ENCODE assay signal across 1 cellular context in genomic region chr1:2586154-2587070, GRCh38.
TF ChIP-seq lines count a peak whose summit lies in the region.

A gene with protein sequence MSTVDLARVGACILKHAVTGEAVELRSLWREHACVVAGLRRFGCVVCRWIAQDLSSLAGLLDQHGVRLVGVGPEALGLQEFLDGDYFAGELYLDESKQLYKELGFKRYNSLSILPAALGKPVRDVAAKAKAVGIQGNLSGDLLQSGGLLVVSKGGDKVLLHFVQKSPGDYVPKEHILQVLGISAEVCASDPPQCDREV (plus strand): TSS chr1:2586777. CDS start chr1:2586886, 109 bp downstream.

TF ChIP-seq in K562, 482 proteins besides CTCF, POLR2A, EP300 and RAD21 (continued from another document and continues in another):
- TF ChIP-seq, protein P1, sequence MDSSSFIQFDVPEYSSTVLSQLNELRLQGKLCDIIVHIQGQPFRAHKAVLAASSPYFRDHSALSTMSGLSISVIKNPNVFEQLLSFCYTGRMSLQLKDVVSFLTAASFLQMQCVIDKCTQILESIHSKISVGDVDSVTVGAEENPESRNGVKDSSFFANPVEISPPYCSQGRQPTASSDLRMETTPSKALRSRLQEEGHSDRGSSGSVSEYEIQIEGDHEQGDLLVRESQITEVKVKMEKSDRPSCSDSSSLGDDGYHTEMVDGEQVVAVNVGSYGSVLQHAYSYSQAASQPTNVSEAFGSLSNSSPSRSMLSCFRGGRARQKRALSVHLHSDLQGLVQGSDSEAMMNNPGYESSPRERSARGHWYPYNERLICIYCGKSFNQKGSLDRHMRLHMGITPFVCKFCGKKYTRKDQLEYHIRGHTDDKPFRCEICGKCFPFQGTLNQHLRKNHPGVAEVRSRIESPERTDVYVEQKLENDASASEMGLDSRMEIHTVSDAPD (CRISPR knock-in tag; IDR thresholded peaks at IDR 0.05): no peak
- TF ChIP-seq ZNF124 (CRISPR knock-in tag; IDR thresholded peaks at IDR 0.05): 0 out of 2 replicates have a peak, but pooled peaks have one; percentile 37
- peak; percentile 19; the same call in 1 of the 2 replicates for TF ChIP-seq JUN (IDR thresholded peaks at IDR 0.05; ENCODE audit: borderline replicate concordance, low read depth, low read length)
- TF ChIP-seq JUN (CRISPR knock-in tag; IDR thresholded peaks at IDR 0.05; ENCODE audit: borderline replicate concordance): no peak
- TF ChIP-seq NR2C2 (CRISPR knock-in tag; IDR thresholded peaks at IDR 0.05): no peak
- peak; percentile 8; the same call in 1 of the 2 replicates for TF ChIP-seq NR2C2 (tag; IDR thresholded peaks at IDR 0.05)
- TF ChIP-seq TAF1 (IDR thresholded peaks at IDR 0.05; ENCODE audit: control insufficient read depth, extremely low read depth, insufficient read depth, low read length, severe bottlenecking): peak; percentile 42
- TF ChIP-seq NR1H2 (CRISPR knock-in tag; IDR thresholded peaks at IDR 0.05): no peak
- TF ChIP-seq TBP (optimal IDR thresholded peaks at IDR 0.05; ENCODE audit: low read depth, low read length): peak; percentile 40
- no peak for TF ChIP-seq ZC3H8 (IDR thresholded peaks at IDR 0.05)
- no peak for TF ChIP-seq KAT2B (IDR thresholded peaks at IDR 0.05; ENCODE audit: low read depth, low read length)
- TF ChIP-seq YY1 (IDR thresholded peaks at IDR 0.05; ENCODE audit: borderline replicate concordance in 1 of 3, control insufficient read depth in 1 of 3, extremely low read depth in 1 of 3, insufficient read depth in 3 of 3, insufficient read length in 1 of 3, insufficient replicate concordance in 2 of 3, low read depth in 1 of 3, low read length in 2 of 3): peak; percentile 56 to 93 (median 89)
- TF ChIP-seq MAZ (CRISPR knock-in tag; conservative IDR thresholded peaks at IDR 0.05 in 1 of 2, IDR thresholded peaks at IDR 0.05 in 1 of 2): peak; percentile 14 to 29; a peak in 3 of 4 replicates
- TF ChIP-seq HSF4 (CRISPR knock-in tag; IDR thresholded peaks at IDR 0.05; ENCODE audit: borderline replicate concordance): no peak
- TF ChIP-seq ZC3H4 (CRISPR knock-in tag; IDR thresholded peaks at IDR 0.05; ENCODE audit: borderline replicate concordance): peak; percentile 68; the same call in 1 of the 2 replicates
- peak; percentile 94 for TF ChIP-seq POLR2G (IDR thresholded peaks at IDR 0.05; ENCODE audit: low read depth, low read length)
- TF ChIP-seq, protein P2, sequence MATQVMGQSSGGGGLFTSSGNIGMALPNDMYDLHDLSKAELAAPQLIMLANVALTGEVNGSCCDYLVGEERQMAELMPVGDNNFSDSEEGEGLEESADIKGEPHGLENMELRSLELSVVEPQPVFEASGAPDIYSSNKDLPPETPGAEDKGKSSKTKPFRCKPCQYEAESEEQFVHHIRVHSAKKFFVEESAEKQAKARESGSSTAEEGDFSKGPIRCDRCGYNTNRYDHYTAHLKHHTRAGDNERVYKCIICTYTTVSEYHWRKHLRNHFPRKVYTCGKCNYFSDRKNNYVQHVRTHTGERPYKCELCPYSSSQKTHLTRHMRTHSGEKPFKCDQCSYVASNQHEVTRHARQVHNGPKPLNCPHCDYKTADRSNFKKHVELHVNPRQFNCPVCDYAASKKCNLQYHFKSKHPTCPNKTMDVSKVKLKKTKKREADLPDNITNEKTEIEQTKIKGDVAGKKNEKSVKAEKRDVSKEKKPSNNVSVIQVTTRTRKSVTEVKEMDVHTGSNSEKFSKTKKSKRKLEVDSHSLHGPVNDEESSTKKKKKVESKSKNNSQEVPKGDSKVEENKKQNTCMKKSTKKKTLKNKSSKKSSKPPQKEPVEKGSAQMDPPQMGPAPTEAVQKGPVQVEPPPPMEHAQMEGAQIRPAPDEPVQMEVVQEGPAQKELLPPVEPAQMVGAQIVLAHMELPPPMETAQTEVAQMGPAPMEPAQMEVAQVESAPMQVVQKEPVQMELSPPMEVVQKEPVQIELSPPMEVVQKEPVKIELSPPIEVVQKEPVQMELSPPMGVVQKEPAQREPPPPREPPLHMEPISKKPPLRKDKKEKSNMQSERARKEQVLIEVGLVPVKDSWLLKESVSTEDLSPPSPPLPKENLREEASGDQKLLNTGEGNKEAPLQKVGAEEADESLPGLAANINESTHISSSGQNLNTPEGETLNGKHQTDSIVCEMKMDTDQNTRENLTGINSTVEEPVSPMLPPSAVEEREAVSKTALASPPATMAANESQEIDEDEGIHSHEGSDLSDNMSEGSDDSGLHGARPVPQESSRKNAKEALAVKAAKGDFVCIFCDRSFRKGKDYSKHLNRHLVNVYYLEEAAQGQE (CRISPR knock-in tag; IDR thresholded peaks at IDR 0.05; ENCODE audit: low read depth): peak; percentile 87; the same call in 1 of the 2 replicates
- no peak for TF ChIP-seq BACH1 (tag; IDR thresholded peaks at IDR 0.05)
- no peak for TF ChIP-seq ZC3H11A (IDR thresholded peaks at IDR 0.05; ENCODE audit: low read depth, low read length)
- no peak for TF ChIP-seq NFIX (CRISPR knock-in tag; IDR thresholded peaks at IDR 0.05; ENCODE audit: low read depth)
- TF ChIP-seq FOXK2 (conservative IDR thresholded peaks at IDR 0.05 in 1 of 2, IDR thresholded peaks at IDR 0.05 in 1 of 2; ENCODE audit: low read depth in 2 of 2): peak; percentile 88 to 92
- peak; percentile 83 for TF ChIP-seq RB1 (IDR thresholded peaks at IDR 0.05; ENCODE audit: low read depth)
- peak; percentile 37; the same call in 1 of the 2 replicates for TF ChIP-seq TFAP4 (CRISPR knock-in tag; IDR thresholded peaks at IDR 0.05; ENCODE audit: borderline replicate concordance)
- peak; percentile 64 for TF ChIP-seq RBBP5 (IDR thresholded peaks at IDR 0.05; ENCODE audit: borderline replicate concordance, insufficient read depth, low read length, poor library complexity, severe bottlenecking)
- no peak for TF ChIP-seq RBM14 (IDR thresholded peaks at IDR 0.05; ENCODE audit: borderline replicate concordance, insufficient read depth, low read depth, low read length)
- no peak for TF ChIP-seq GTF2A2 (tag; IDR thresholded peaks at IDR 0.05)
- TF ChIP-seq ZNF76 (CRISPR knock-in tag; IDR thresholded peaks at IDR 0.05; ENCODE audit: borderline replicate concordance): no peak
- TF ChIP-seq ZNF316 (IDR thresholded peaks at IDR 0.05): no peak
- TF ChIP-seq TEAD2 (tag; IDR thresholded peaks at IDR 0.05): no peak
- no peak for TF ChIP-seq ZNF589 (CRISPR knock-in tag; IDR thresholded peaks at IDR 0.05; ENCODE audit: low read depth)
- TF ChIP-seq MECOM (CRISPR knock-in tag; IDR thresholded peaks at IDR 0.05): no peak
- no peak for TF ChIP-seq ZNF143 (CRISPR knock-in tag; IDR thresholded peaks at IDR 0.05)
- TF ChIP-seq CXXC5 (CRISPR knock-in tag; IDR thresholded peaks at IDR 0.05): peak; percentile 3
- TF ChIP-seq, protein P3, sequence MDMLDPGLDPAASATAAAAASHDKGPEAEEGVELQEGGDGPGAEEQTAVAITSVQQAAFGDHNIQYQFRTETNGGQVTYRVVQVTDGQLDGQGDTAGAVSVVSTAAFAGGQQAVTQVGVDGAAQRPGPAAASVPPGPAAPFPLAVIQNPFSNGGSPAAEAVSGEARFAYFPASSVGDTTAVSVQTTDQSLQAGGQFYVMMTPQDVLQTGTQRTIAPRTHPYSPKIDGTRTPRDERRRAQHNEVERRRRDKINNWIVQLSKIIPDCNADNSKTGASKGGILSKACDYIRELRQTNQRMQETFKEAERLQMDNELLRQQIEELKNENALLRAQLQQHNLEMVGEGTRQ (CRISPR knock-in tag; IDR thresholded peaks at IDR 0.05): no peak
- no peak for TF ChIP-seq SMARCA4 (IDR thresholded peaks at IDR 0.05)
- no peak for TF ChIP-seq MAFG (tag; conservative IDR thresholded peaks at IDR 0.05)
- no peak for TF ChIP-seq GTF2E2 (tag; IDR thresholded peaks at IDR 0.05)
- TF ChIP-seq, protein P4, sequence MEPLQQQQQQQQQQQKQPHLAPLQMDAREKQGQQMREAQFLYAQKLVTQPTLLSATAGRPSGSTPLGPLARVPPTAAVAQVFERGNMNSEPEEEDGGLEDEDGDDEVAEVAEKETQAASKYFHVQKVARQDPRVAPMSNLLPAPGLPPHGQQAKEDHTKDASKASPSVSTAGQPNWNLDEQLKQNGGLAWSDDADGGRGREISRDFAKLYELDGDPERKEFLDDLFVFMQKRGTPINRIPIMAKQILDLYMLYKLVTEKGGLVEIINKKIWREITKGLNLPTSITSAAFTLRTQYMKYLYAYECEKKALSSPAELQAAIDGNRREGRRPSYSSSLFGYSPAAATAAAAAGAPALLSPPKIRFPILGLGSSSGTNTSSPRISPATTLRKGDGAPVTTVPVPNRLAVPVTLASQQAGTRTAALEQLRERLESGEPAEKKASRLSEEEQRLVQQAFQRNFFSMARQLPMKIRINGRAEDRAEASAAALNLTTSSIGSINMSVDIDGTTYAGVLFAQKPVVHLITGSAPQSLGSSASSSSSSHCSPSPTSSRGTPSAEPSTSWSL (CRISPR knock-in tag; IDR thresholded peaks at IDR 0.05; ENCODE audit: borderline replicate concordance): no peak
- TF ChIP-seq LEF1 (IDR thresholded peaks at IDR 0.05): no peak
- TF ChIP-seq ZNF121 (CRISPR knock-in tag; conservative IDR thresholded peaks at IDR 0.05): peak; percentile 90
- TF ChIP-seq KDM5B (IDR thresholded peaks at IDR 0.05; ENCODE audit: insufficient replicate concordance, low read depth, low read length): no peak
- TF ChIP-seq ZFX (CRISPR knock-in tag; IDR thresholded peaks at IDR 0.05): peak; percentile 59; the same call in 1 of the 2 replicates
- no peak for TF ChIP-seq U2AF1 (optimal IDR thresholded peaks at IDR 0.05; ENCODE audit: low read depth, low read length)
- no peak for TF ChIP-seq ESRRB (CRISPR knock-in tag; IDR thresholded peaks at IDR 0.05; ENCODE audit: borderline replicate concordance)
- TF ChIP-seq MAFK (IDR thresholded peaks at IDR 0.05; ENCODE audit: low read length): no peak
- TF ChIP-seq RNF2 (IDR thresholded peaks at IDR 0.05): 0 out of 2 replicates have a peak, but pooled peaks have one; percentile 62
- peak; percentile 52; the same call in 1 of the 2 replicates for TF ChIP-seq ESRRA (IDR thresholded peaks at IDR 0.05; ENCODE audit: borderline replicate concordance, low read depth)
- TF ChIP-seq GATAD2B (IDR thresholded peaks at IDR 0.05; ENCODE audit: borderline replicate concordance): peak; percentile 53; the same call in 1 of the 2 replicates
- TF ChIP-seq, protein P5, sequence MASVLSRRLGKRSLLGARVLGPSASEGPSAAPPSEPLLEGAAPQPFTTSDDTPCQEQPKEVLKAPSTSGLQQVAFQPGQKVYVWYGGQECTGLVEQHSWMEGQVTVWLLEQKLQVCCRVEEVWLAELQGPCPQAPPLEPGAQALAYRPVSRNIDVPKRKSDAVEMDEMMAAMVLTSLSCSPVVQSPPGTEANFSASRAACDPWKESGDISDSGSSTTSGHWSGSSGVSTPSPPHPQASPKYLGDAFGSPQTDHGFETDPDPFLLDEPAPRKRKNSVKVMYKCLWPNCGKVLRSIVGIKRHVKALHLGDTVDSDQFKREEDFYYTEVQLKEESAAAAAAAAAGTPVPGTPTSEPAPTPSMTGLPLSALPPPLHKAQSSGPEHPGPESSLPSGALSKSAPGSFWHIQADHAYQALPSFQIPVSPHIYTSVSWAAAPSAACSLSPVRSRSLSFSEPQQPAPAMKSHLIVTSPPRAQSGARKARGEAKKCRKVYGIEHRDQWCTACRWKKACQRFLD (CRISPR knock-in tag; IDR thresholded peaks at IDR 0.05): no peak
- TF ChIP-seq L3MBTL2 (IDR thresholded peaks at IDR 0.05): peak; percentile 97
- TF ChIP-seq JUNB (CRISPR knock-in tag; conservative IDR thresholded peaks at IDR 0.05): no peak
- no peak for TF ChIP-seq HDAC8 (tag; IDR thresholded peaks at IDR 0.05)
- TF ChIP-seq ZBED1 (IDR thresholded peaks at IDR 0.05): no peak
- TF ChIP-seq ZNF764 (CRISPR knock-in tag; IDR thresholded peaks at IDR 0.05; ENCODE audit: low read depth): no peak
- TF ChIP-seq NFIC (IDR thresholded peaks at IDR 0.05): peak; percentile 87
- peak; percentile 58 for TF ChIP-seq SAP30 (IDR thresholded peaks at IDR 0.05; ENCODE audit: borderline replicate concordance, insufficient read depth, low read depth, low read length, poor library complexity, severe bottlenecking)
- TF ChIP-seq CHCHD3 (CRISPR knock-in tag; IDR thresholded peaks at IDR 0.05): peak; percentile 74; the same call in 1 of the 2 replicates
- no peak for TF ChIP-seq ILK (tag; IDR thresholded peaks at IDR 0.05; ENCODE audit: borderline replicate concordance, low read depth)
- TF ChIP-seq, protein P6, sequence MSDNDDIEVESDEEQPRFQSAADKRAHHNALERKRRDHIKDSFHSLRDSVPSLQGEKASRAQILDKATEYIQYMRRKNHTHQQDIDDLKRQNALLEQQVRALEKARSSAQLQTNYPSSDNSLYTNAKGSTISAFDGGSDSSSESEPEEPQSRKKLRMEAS (CRISPR knock-in tag; IDR thresholded peaks at IDR 0.05): peak; percentile 47
- peak; percentile 92 to 93 for TF ChIP-seq NRF1 (conservative IDR thresholded peaks at IDR 0.05 in 1 of 2, IDR thresholded peaks at IDR 0.05 in 1 of 2)
- TF ChIP-seq RBFOX2 (IDR thresholded peaks at IDR 0.05; ENCODE audit: low read depth, low read length): peak; percentile 89
- no peak for TF ChIP-seq CCAR2 (IDR thresholded peaks at IDR 0.05; ENCODE audit: low read depth, low read length)
- TF ChIP-seq, protein P7, sequence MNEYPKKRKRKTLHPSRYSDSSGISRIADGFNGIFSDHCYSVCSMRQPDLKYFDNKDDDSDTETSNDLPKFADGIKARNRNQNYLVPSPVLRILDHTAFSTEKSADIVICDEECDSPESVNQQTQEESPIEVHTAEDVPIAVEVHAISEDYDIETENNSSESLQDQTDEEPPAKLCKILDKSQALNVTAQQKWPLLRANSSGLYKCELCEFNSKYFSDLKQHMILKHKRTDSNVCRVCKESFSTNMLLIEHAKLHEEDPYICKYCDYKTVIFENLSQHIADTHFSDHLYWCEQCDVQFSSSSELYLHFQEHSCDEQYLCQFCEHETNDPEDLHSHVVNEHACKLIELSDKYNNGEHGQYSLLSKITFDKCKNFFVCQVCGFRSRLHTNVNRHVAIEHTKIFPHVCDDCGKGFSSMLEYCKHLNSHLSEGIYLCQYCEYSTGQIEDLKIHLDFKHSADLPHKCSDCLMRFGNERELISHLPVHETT (CRISPR knock-in tag; conservative IDR thresholded peaks at IDR 0.05 in 1 of 2, IDR thresholded peaks at IDR 0.05 in 1 of 2): peak in 1 of 2 experiments; percentile 14; a peak in 1 of 4 replicates
- TF ChIP-seq E2F5 (CRISPR knock-in tag; IDR thresholded peaks at IDR 0.05): no peak
- TF ChIP-seq FOXK1 (CRISPR knock-in tag; IDR thresholded peaks at IDR 0.05; ENCODE audit: borderline replicate concordance): no peak
